Comparison of ENCODE assay signal across 8 cellular contexts in genomic region chr2:101697124-101697793, GRCh38. TPM values are rescaled to one million over a fixed set of nuclear protein-coding genes. Genes with fewer than 3 reads are reported as not detected.
DNase-seq lines count a peak whose midpoint lies in the region; ATAC-seq and TF ChIP-seq lines count a peak whose summit lies in the region.

Gene MAP4K4 (plus strand): TSS chr2:101697707. CDS start chr2:101698081, 374 bp downstream.

- H3K27ac ChIP-seq in SJCRH30 = peak within 1 kb of the TSS; percentile 62

- H3K4me3 Mint-ChIP-seq in natural killer cell treated with Interleukin-12 subunit alpha and Interleukin-12 subunit beta and Interleukin-15 and Interleukin-18, amount 100 ng/mL, for 72 hours = no peak within 1 kb of the TSS

- peak within 1 kb of the TSS; percentile 71 to 74 for H3K27ac Mint-ChIP-seq in natural killer cell treated with Interleukin-12 subunit alpha and Interleukin-12 subunit beta and Interleukin-15 and Interleukin-18, amount 100 ng/mL, for 72 hours

- H3K4me3 ChIP-seq in BE2C (ENCODE audit: low read depth, low read length) = peak within 1 kb of the TSS; percentile 84
- H3K4me3 ChIP-seq in SJCRH30 = peak within 1 kb of the TSS; percentile 93
- peak within 1 kb of the TSS; percentile 77 for H3K4me3 ChIP-seq in fibroblast of villous mesenchyme (ENCODE audit: low read depth, low read length)

- H3K36me3 ChIP-seq in BE2C = no peaks in the 10 kb centered on the region
- peaks cover 5% of the 10 kb centered on the region for H3K36me3 ChIP-seq in SJCRH30

- in situ Hi-C loops in KBM-7 (cut with MboI; ENCODE audit: low pct_unique_long_range_greater_than_20kb, low sequenced_read_pairs) = no loop called here

- H3K27me3 Mint-ChIP-seq in natural killer cell treated with Interleukin-12 subunit alpha and Interleukin-12 subunit beta and Interleukin-15 and Interleukin-18, amount 100 ng/mL, for 72 hours = peaks cover 0 to 2% of the 10 kb centered on the region in 2 donors

- no peaks in the 10 kb centered on the region for H3K9me3 Mint-ChIP-seq in natural killer cell treated with Interleukin-12 subunit alpha and Interleukin-12 subunit beta and Interleukin-15 and Interleukin-18, amount 100 ng/mL, for 72 hours

- no peaks in the 10 kb centered on the region for H3K4me1 ChIP-seq in BE2C
- H3K4me1 ChIP-seq in SJCRH30 = peaks cover 8% of the 10 kb centered on the region

- H3K36me3 Mint-ChIP-seq in natural killer cell treated with Interleukin-12 subunit alpha and Interleukin-12 subunit beta and Interleukin-15 and Interleukin-18, amount 100 ng/mL, for 72 hours = peaks cover 6% of the 10 kb centered on the region

- H3K27me3 ChIP-seq in BE2C (no peaks in the 10 kb centered on the region), SJCRH30 (no peaks in the 10 kb centered on the region)

- ATAC-seq in GM19395 (IDR thresholded peaks at IDR 0.05; ENCODE audit: unreplicated experiment) = peak; percentile 49
- peak; percentile 80 to 87 for ATAC-seq in natural killer cell treated with Interleukin-12 subunit alpha and Interleukin-12 subunit beta and Interleukin-15 and Interleukin-18, amount 100 ng/mL, for 72 hours
- ATAC-seq in stimulated activated naive CD8-positive, alpha-beta T cell treated with anti-CD3 and anti-CD28 coated beads, Interleukin-15, Interleukin-2, amounts not matched to agents 100 U/mL and 50 U/mL, for 24 hours = peak; percentile 62

- TF ChIP-seq CTCF in BE2C (IDR thresholded peaks at IDR 0.05; ENCODE audit: low read depth, low read length) = no peak
- TF ChIP-seq CTCF in fibroblast of villous mesenchyme (IDR thresholded peaks at IDR 0.05; ENCODE audit: insufficient read depth, low read depth, low read length) = peak; percentile 23

- DNase-seq in BE2C (peak; percentile 66), KBM-7 (peak; percentile 84), SJCRH30 (peak; percentile 83 to 85), activated gamma-delta T cell treated with Interleukin-2 at 50 U/mL for 16 hours (peak; percentile 67), fibroblast of villous mesenchyme (ENCODE audit: low read depth) (peak; percentile 85)
- peak; percentile 85 for DNase-seq in natural killer cell treated with Interleukin-12 subunit alpha and Interleukin-12 subunit beta and Interleukin-15 and Interleukin-18, amount 100 ng/mL, for 72 hours (ENCODE audit: low spot score)
- peak; percentile 69 for DNase-seq in stimulated activated naive CD8-positive, alpha-beta T cell treated with anti-CD3 and anti-CD28 coated beads, Interleukin-15, Interleukin-2, amounts not matched to agents 100 U/mL and 50 U/mL, for 24 hours

- H3K9me3 ChIP-seq in BE2C (no peaks in the 10 kb centered on the region), SJCRH30 (replicated peaks) (no peaks in the 10 kb centered on the region)

- peaks cover 6 to 12% of the 10 kb centered on the region in 2 donors for H3K4me1 Mint-ChIP-seq in natural killer cell treated with Interleukin-12 subunit alpha and Interleukin-12 subunit beta and Interleukin-15 and Interleukin-18, amount 100 ng/mL, for 72 hours (ENCODE audit: low read depth in 2 of 2)

RNA-seq across cellular contexts. Expression of gene MAP4K4, which starts in this region (rescaled TPM):
- polyA plus RNA-seq in BE2C (2012; ENCODE audit: insufficient read depth, insufficient read length, low read depth) = 31.0 TPM
- total RNA-seq in SJCRH30 (2014; rRNA removed; shearing (Covaris generic)) = 118 and 139 TPM in 2 replicates
- 88.3 and 95.0 TPM in 2 replicates for total RNA-seq in fibroblast of villous mesenchyme
- 10 to 100 TPM; 69.1 to 71.5 TPM for total RNA-seq in natural killer cell treated with Interleukin-12 subunit alpha and Interleukin-12 subunit beta and Interleukin-15 and Interleukin-18, amount 100 ng/mL, for 72 hours

Comparison
In these comparisons a context has a peak if more than half of its experiments do, and no peak if none do; other contexts are left out.
1. Peak in every context shown above with its lines: DNase-seq, ATAC-seq, H3K4me3 ChIP-seq and H3K27ac ChIP-seq.